Comparison of ENCODE assay signal across 16 cellular contexts in genomic region chr17:17868637-17869522, GRCh38. TPM values are rescaled to one million over a fixed set of nuclear protein-coding genes. Genes with fewer than 3 reads are reported as not detected.
DNase-seq lines count a peak whose midpoint lies in the region; ATAC-seq and TF ChIP-seq lines count a peak whose summit lies in the region.
"Had no signal": no experiment of that assay in that cellular context is flagged by ENCODE, and none has a peak within 500 bp of the region (broad histone marks: within the 10 kb centered on the region; RNA-seq: fewer than 3 reads in every experiment).

No MANE protein-coding gene starts in this region.

- H3K4me1 Mint-ChIP-seq in endodermal cell, result peaks cover 8% of the 10 kb centered on the region
- H3K4me1 Mint-ChIP-seq in activated CD4-positive, alpha-beta T cell treated with anti-CD3 and anti-CD28 coated beads for 36 hours, result no peaks in the 10 kb centered on the region
- H3K4me1 Mint-ChIP-seq: activated CD4-positive, alpha-beta memory T cell treated with anti-CD3 and anti-CD28 coated beads, Interleukin-2, amount 10 ng/mL, durations not matched to agents 7 days and 5 days; memory B cell had no signal

- H3K4me1 ChIP-seq in HUES48 (ENCODE audit: control insufficient read depth, insufficient read depth, low read length), result peaks cover 20% of the 10 kb centered on the region
- H3K4me1 ChIP-seq in endodermal cell (ENCODE audit: control insufficient read depth, insufficient read depth, low read length), result peaks cover 2% of the 10 kb centered on the region

- TF ChIP-seq CTCF in endodermal cell (conservative IDR thresholded peaks at IDR 0.05), result no peak

- no peak for ATAC-seq in activated CD4-positive, alpha-beta T cell treated with anti-CD3 and anti-CD28 coated beads for 36 hours
- ATAC-seq: HCT116 had no signal

- no peaks in the 10 kb centered on the region for H3K9me3 Mint-ChIP-seq in endodermal cell
- no peaks in the 10 kb centered on the region for H3K9me3 Mint-ChIP-seq in activated CD4-positive, alpha-beta T cell treated with anti-CD3 and anti-CD28 coated beads for 36 hours (ENCODE audit: low read depth)
- H3K9me3 Mint-ChIP-seq: activated CD4-positive, alpha-beta memory T cell treated with anti-CD3 and anti-CD28 coated beads, Interleukin-2, amount 10 ng/mL, durations not matched to agents 7 days and 5 days; activated naive CD4-positive, alpha-beta T cell treated with anti-CD3 and anti-CD28 coated beads, Interleukin-2, amount 50 U/mL, for 24 hours; memory B cell had no signal

- DNase-seq in endodermal cell (peak; percentile 75), iPS-NIHi7 (ENCODE audit: extremely low spot score) (peak; percentile 64), retina (peak; percentile 75), NCI-H510A (lab: John Stamatoyannopoulos, UW) (no peak), glomerular visceral epithelial cell (ENCODE audit: extremely low spot score) (no peak), kidney tubule cell (ENCODE audit: low spot score) (no peak)
- DNase-seq in activated CD4-positive, alpha-beta T cell treated with anti-CD3 and anti-CD28 coated beads for 36 hours, result no peak
- DNase-seq: activated CD4-positive, alpha-beta memory T cell treated with anti-CD3 and anti-CD28 coated beads, Interleukin-2, amount 10 ng/mL, durations not matched to agents 7 days and 5 days; Karpas-422; NCI-H510A treated with DMSO at 0.1 percent for 48 hours; stimulated activated CD4-positive, alpha-beta T cell treated with anti-CD3 and anti-CD28 coated beads, Interleukin-15, amount 100 ng/mL, for 24 hours; stimulated activated naive CD4-positive, alpha-beta T cell treated with Interleukin-2 at 50 U/mL for 16 hours had no signal

- 30 to 48% methylated on average over 16 to 18 of the region's 18 CpGs for WGBS in endodermal cell (ENCODE audit: insufficient coverage in 1 of 2, insufficient read length in 1 of 2), 2 experiments

- CTCF ChIA-PET in activated CD4-positive, alpha-beta T cell treated with anti-CD3 and anti-CD28 coated beads for 36 hours (lab: Charles Lee), result interaction anchor here (0.8 to 1.9 kb wide), 4 partner anchors 50 to 181 kb away, joined by 3 to 6 read pairs (median 4); no protein-coding TSS in a partner anchor

- no peak overlapping the region for H3K4me3 Mint-ChIP-seq in endodermal cell
- H3K4me3 Mint-ChIP-seq in activated CD4-positive, alpha-beta T cell treated with anti-CD3 and anti-CD28 coated beads for 36 hours, result no peak overlapping the region
- H3K4me3 Mint-ChIP-seq: activated CD4-positive, alpha-beta memory T cell treated with anti-CD3 and anti-CD28 coated beads, Interleukin-2, amount 10 ng/mL, durations not matched to agents 7 days and 5 days; activated naive CD4-positive, alpha-beta T cell treated with anti-CD3 and anti-CD28 coated beads, Interleukin-2, amount 50 U/mL, for 24 hours; memory B cell had no signal

- no peaks in the 10 kb centered on the region for H3K27me3 Mint-ChIP-seq in endodermal cell (ENCODE audit: insufficient read depth)
- no peaks in the 10 kb centered on the region for H3K27me3 Mint-ChIP-seq in activated CD4-positive, alpha-beta T cell treated with anti-CD3 and anti-CD28 coated beads for 36 hours
- H3K27me3 Mint-ChIP-seq: activated CD4-positive, alpha-beta memory T cell treated with anti-CD3 and anti-CD28 coated beads, Interleukin-2, amount 10 ng/mL, durations not matched to agents 7 days and 5 days; activated naive CD4-positive, alpha-beta T cell treated with anti-CD3 and anti-CD28 coated beads, Interleukin-2, amount 50 U/mL, for 24 hours; memory B cell had no signal

- no peaks in the 10 kb centered on the region for H3K36me3 ChIP-seq in HUES48 (ENCODE audit: control insufficient read depth, insufficient read depth, low read length)
- H3K36me3 ChIP-seq in endodermal cell (ENCODE audit: control insufficient read depth, insufficient read depth, low read length), result peaks cover 4% of the 10 kb centered on the region

- intact Hi-C loops in activated CD4-positive, alpha-beta T cell treated with anti-CD3 and anti-CD28 coated beads for 36 hours (cut with DNase I, micrococcal nuclease), result no loop called here

- POLR2A ChIA-PET in activated CD4-positive, alpha-beta T cell treated with anti-CD3 and anti-CD28 coated beads for 36 hours (lab: Charles Lee), result no interaction called here

- no peaks in the 10 kb centered on the region for H3K9me3 ChIP-seq in HUES48 (ENCODE audit: control insufficient read depth, insufficient read depth, low read length)
- H3K9me3 ChIP-seq in endodermal cell (ENCODE audit: control insufficient read depth, low read length), result no peaks in the 10 kb centered on the region

- H3K27ac ChIP-seq in HUES48 (ENCODE audit: low read depth, low read length) (peak overlapping the region; percentile 85), endodermal cell (ENCODE audit: low read depth, low read length) (peak overlapping the region; percentile 92)

- no peaks in the 10 kb centered on the region for H3K36me3 Mint-ChIP-seq in endodermal cell (ENCODE audit: low read depth)
- peaks cover 2% of the 10 kb centered on the region for H3K36me3 Mint-ChIP-seq in activated CD4-positive, alpha-beta T cell treated with anti-CD3 and anti-CD28 coated beads for 36 hours (ENCODE audit: low read depth)
- H3K36me3 Mint-ChIP-seq: activated naive CD4-positive, alpha-beta T cell treated with anti-CD3 and anti-CD28 coated beads, Interleukin-2, amount 50 U/mL, for 24 hours had no signal

- H3K9ac ChIP-seq in HUES48 (ENCODE audit: low read depth, low read length) (no peak overlapping the region), endodermal cell (ENCODE audit: extremely low read depth, low read length, poor library complexity, severe bottlenecking) (no peak overlapping the region)

- H3K4me3 ChIP-seq in HUES48 (ENCODE audit: low read depth, low read length) (no peak overlapping the region), endodermal cell (ENCODE audit: low read length) (no peak overlapping the region)

- H3K27ac Mint-ChIP-seq in endodermal cell, result no peak overlapping the region
- no peak overlapping the region for H3K27ac Mint-ChIP-seq in activated CD4-positive, alpha-beta T cell treated with anti-CD3 and anti-CD28 coated beads for 36 hours
- H3K27ac Mint-ChIP-seq: activated CD4-positive, alpha-beta memory T cell treated with anti-CD3 and anti-CD28 coated beads, Interleukin-2, amount 10 ng/mL, durations not matched to agents 7 days and 5 days; activated naive CD4-positive, alpha-beta T cell treated with anti-CD3 and anti-CD28 coated beads, Interleukin-2, amount 50 U/mL, for 24 hours; memory B cell had no signal

- H3K27me3 ChIP-seq in HUES48 (ENCODE audit: control insufficient read depth, insufficient read depth, low read length) (peaks cover 23% of the 10 kb centered on the region), endodermal cell (ENCODE audit: control insufficient read depth, insufficient read depth, low read length, poor library complexity, severe bottlenecking) (no peaks in the 10 kb centered on the region)

RNA-seq across cellular contexts. Expression of gene SREBF1, which starts 32.1 kb away (rescaled TPM):
- total RNA-seq in endodermal cell, result 10 to 100 TPM; 39.0 to 58.2 TPM
- 69.1 TPM for polyA plus RNA-seq in endodermal cell (2013, experiment 1 of 2)
- 66.7 TPM for polyA plus RNA-seq in endodermal cell (2013, experiment 2 of 2)
- 10 to 100 TPM; 87.6 to 97.2 TPM for total RNA-seq in activated CD4-positive, alpha-beta T cell treated with anti-CD3 and anti-CD28 coated beads for 36 hours

Comparison
In these comparisons a context has a peak if more than half of its experiments do, and no peak if none do; other contexts are left out.
1. DNase-seq: peak in endodermal cell (single experiment), iPS-NIHi7 (single experiment) and retina (single experiment); none in NCI-H510A (single experiment), activated CD4-positive, alpha-beta T cell treated with anti-CD3 and anti-CD28 coated beads for 36 hours (single experiment), glomerular visceral epithelial cell (single experiment) and kidney tubule cell (single experiment).